20 cellular contexts compared by ENCODE assay signal in genomic region chr9:113138760-113139159, GRCh38.
"Had no signal": no experiment of that assay in that cellular context is flagged by ENCODE, and none has a peak within 500 bp of the region (broad histone marks: within the 10 kb centered on the region; RNA-seq: fewer than 3 reads in every experiment).

No MANE protein-coding gene starts in this region.

- H3K36me3 ChIP-seq: SJSA1 had no signal

- H3K27me3 ChIP-seq: SJSA1 had no signal

- H3K4me3 ChIP-seq: SJSA1, SK-N-MC had no signal

- DNase-seq: KBM-7, NCI-H1092, NCI-H1105 treated with DMSO at 0.1 percent for 48 hours, NCI-H1417 treated with DMSO at 0.1 percent for 48 hours, NCI-H146, NCI-H1694 treated with DMSO at 0.1 percent for 48 hours, NCI-H1930, NCI-H2081, NCI-H2107, NCI-H226, NCI-H446, NCI-H510A, NCI-H524 treated with DMSO at 0.1 percent for 48 hours, NCI-H69, NCI-H774, Right ventricle myocardium superior, RPMI8226, SIG-M5 had no signal

- H3K27ac ChIP-seq: SJSA1, SK-N-MC had no signal

- H3K4me1 ChIP-seq: SJSA1 had no signal

- H3K9me3 ChIP-seq: SJSA1 had no signal
